8 cellular contexts compared by ENCODE assay signal in the genomic region with DNA sequence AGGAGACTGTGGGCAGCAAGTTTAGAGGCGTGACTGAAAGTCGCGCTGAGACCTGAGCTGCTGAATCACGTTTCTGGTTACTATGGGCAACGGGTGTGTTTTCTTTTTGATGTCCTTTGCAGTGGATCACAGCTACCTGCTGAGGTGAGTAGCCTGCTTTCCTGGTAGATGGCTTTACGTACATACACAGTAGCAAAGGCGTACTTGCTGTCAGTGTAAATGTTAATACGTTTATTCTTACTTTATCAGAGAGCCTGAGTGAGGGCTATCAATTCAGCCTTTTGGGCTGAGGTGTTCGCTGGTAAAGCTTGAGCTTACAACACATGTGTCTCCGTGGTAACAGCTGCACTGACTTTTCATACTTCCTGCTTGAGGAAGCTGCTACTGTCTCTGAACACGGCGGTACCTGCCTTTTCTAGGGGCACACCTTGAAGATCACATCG.
DNase-seq lines count a peak whose midpoint lies in the region; ATAC-seq, FAIRE-seq and TF ChIP-seq lines count a peak whose summit lies in the region.
"Not testable (repeated sequence)": the region's sequence is repeated elsewhere in the genome, so short reads cannot be mapped to it uniquely, and the experiment has no call there.

No MANE protein-coding gene starts in this region.

- ATAC-seq in T-cell (replicated peaks in 1 of 4): peak in 1 of 4 experiments; percentile 61
- not testable (repeated sequence) for ATAC-seq in K562

- not testable (repeated sequence) for H2AK5ac ChIP-seq in trophoblast cell (ENCODE audit: low read length)

- H2BK5ac ChIP-seq in trophoblast cell (ENCODE audit: low read depth, low read length, poor library complexity): not testable (repeated sequence)

- not testable (repeated sequence) for H3K79me2 ChIP-seq in K562 (ENCODE audit: control insufficient read depth, insufficient read depth, low read length); trophoblast cell (ENCODE audit: control insufficient read depth, insufficient read depth, low read length, poor library complexity)

- H2BK12ac ChIP-seq in trophoblast cell (ENCODE audit: low read length): not testable (repeated sequence)

- peak overlapping the region; percentile 43 to 71 (median 59) for H3K4me3 Mint-ChIP-seq in T-cell
- peak overlapping the region in 1 of 5 donors; percentile 5 for H3K4me3 Mint-ChIP-seq in immature natural killer cell

- not testable (repeated sequence) for H3K18ac ChIP-seq in trophoblast cell (ENCODE audit: low read length)

- not testable (repeated sequence) for H4K20me1 ChIP-seq in K562 (replicated peaks; ENCODE audit: control insufficient read depth, insufficient read depth, low read length)

- in situ Hi-C loops in K562 (cut with MboI): not testable (repeated sequence)

- POLR2A ChIA-PET in T-cell (lab: Charles Lee): interaction anchor here (0.6 to 0.8 kb wide), 3 partner anchors 102 to 406 kb away, joined by 3 to 4 read pairs (median 3); no protein-coding TSS in a partner anchor
- POLR2A ChIA-PET in K562 (lab: Yijun Ruan, JAX): interaction anchor here (1.2 kb wide), 1 partner anchor 12 kb away, joined by 6 read pairs; no protein-coding TSS in a partner anchor

- not testable (repeated sequence) for H4K91ac ChIP-seq in trophoblast cell (ENCODE audit: low read depth, low read length)

- H3K9ac ChIP-seq in K562 (ENCODE audit: insufficient read depth in 1 of 2, low read depth in 2 of 2, low read length in 2 of 2); trophoblast cell (ENCODE audit: low read length): not testable (repeated sequence)

- not testable (repeated sequence) for H4K12ac ChIP-seq in trophoblast cell (ENCODE audit: low read depth, low read length)

- not testable (repeated sequence) for TF ChIP-seq EP300 in K562 (IDR thresholded peaks at IDR 0.05; ENCODE audit: low read length)

- CTCF ChIA-PET in T-cell (lab: Charles Lee); K562 (lab: Yijun Ruan, JAX; ENCODE audit: low intra/inter-chr PET ratio): not testable (repeated sequence)

- not testable (repeated sequence) for TF ChIP-seq CTCF in K562 (IDR thresholded peaks at IDR 0.05 in 2 of 3, conservative IDR thresholded peaks at IDR 0.05 in 1 of 3; ENCODE audit: insufficient read depth in 2 of 3, low read depth in 1 of 3, low read length in 3 of 3)

- H3K9me3 Mint-ChIP-seq in T-cell, immature natural killer cell: not testable (repeated sequence)

- not testable (repeated sequence) for H4K8ac ChIP-seq in trophoblast cell (ENCODE audit: low read depth, low read length)

- not testable (repeated sequence) for BruUV-seq in K562 (replicated peaks; lab: Mats Ljungman, UMichigan)

- WGBS in K562 (ENCODE audit: insufficient coverage, low coverage, missing lambda C conversion rate): 23% methylated on average over 13 of the region's 13 CpGs
- no CpG with 5 or more reads among the region's 13 CpGs for WGBS in trophoblast cell (ENCODE audit: extremely low coverage, insufficient coverage, insufficient read length)

- intact Hi-C loops in K562 (cut with micrococcal nuclease): loop anchor here (10.0 kb wide), 2 partner anchors 54 to 194 kb away; partner anchors contain the start of gene C1GALT1

- H3K9me1 ChIP-seq in K562 (ENCODE audit: control insufficient read depth, insufficient read depth, low read length): not testable (repeated sequence)

- peaks cover 15 to 16% (median 16%) of the 10 kb centered on the region in 3 donors for H3K4me1 Mint-ChIP-seq in T-cell
- not testable (repeated sequence) for H3K4me1 Mint-ChIP-seq in immature natural killer cell

- not testable (repeated sequence) for TF ChIP-seq RAD21 in K562 (CRISPR knock-in tag; conservative IDR thresholded peaks at IDR 0.05 in 1 of 2, IDR thresholded peaks at IDR 0.05 in 1 of 2)

- not testable (repeated sequence) for H3K79me1 ChIP-seq in trophoblast cell (ENCODE audit: low read length)

- peak overlapping the region; percentile 88 for H2AFZ ChIP-seq in K562 (ENCODE audit: low read depth, low read length)
- not testable (repeated sequence) for H2AFZ ChIP-seq in trophoblast cell (ENCODE audit: insufficient read depth, low read length, poor library complexity)

- peak overlapping the region; percentile 19; the same call in 1 of the 3 replicates for H3K27ac ChIP-seq in K562 (ENCODE audit: extremely low read depth, low read depth, low read length)
- H3K27ac ChIP-seq in trophoblast cell (ENCODE audit: low read depth, low read length): not testable (repeated sequence)

- not testable (repeated sequence) for H3K23ac ChIP-seq in trophoblast cell (ENCODE audit: low read length)

- not testable (repeated sequence) for H3K9me3 ChIP-seq in K562 (replicated peaks; ENCODE audit: control insufficient read depth, insufficient read depth, low read depth, low read length); trophoblast cell (ENCODE audit: insufficient read depth, low read depth, low read length)

- H3K4me1 ChIP-seq in K562 (replicated peaks in 1 of 2; ENCODE audit: control insufficient read depth in 2 of 2, insufficient read depth in 2 of 2, low read length in 2 of 2): peaks cover 3 to 15% of the 10 kb centered on the region in 2 experiments; a peak in 4 of 5 replicates
- H3K4me1 ChIP-seq in trophoblast cell (ENCODE audit: control insufficient read depth in 1 of 2, insufficient read depth in 2 of 2, low read length in 2 of 2): not testable (repeated sequence)

- not testable (repeated sequence) for H2BK120ac ChIP-seq in trophoblast cell (ENCODE audit: insufficient read depth, low read length, poor library complexity)

- H3K14ac ChIP-seq in trophoblast cell (ENCODE audit: low read length): not testable (repeated sequence)

- H3K27me3 ChIP-seq in K562 (ENCODE audit: control insufficient read depth in 2 of 2, insufficient read depth in 2 of 2, low read length in 2 of 2); trophoblast cell (ENCODE audit: insufficient read depth, low read length): not testable (repeated sequence)

- H3K4me2 ChIP-seq in K562 (ENCODE audit: insufficient read depth, low read length): peak overlapping the region; percentile 54
- peak overlapping the region; percentile 30 for H3K4me2 ChIP-seq in trophoblast cell (ENCODE audit: low read length)

- not testable (repeated sequence) for H3K4me3 ChIP-seq in K562; trophoblast cell (ENCODE audit: low read depth, low read length)

- TF ChIP-seq POLR2A in K562 (conservative IDR thresholded peaks at IDR 0.05): not testable (repeated sequence)

- H3K36me3 Mint-ChIP-seq in T-cell, immature natural killer cell: not testable (repeated sequence)

- not testable (repeated sequence) for H3K36me3 ChIP-seq in K562 (ENCODE audit: control insufficient read depth, insufficient read depth, low read length); trophoblast cell (ENCODE audit: control insufficient read depth in 1 of 2, insufficient read depth in 2 of 2, low read length in 2 of 2)

- H3K27me3 Mint-ChIP-seq in T-cell; immature natural killer cell (ENCODE audit: low read depth in 3 of 3): not testable (repeated sequence)

- FAIRE-seq in K562 (lab: Jason Lieb, UNC): not testable (repeated sequence)

- DNase-seq in DMS153 treated with DMSO at 0.1 percent for 48 hours (lab: John Stamatoyannopoulos, UW; ENCODE audit: unreplicated experiment): peak; percentile 28
- DNase-seq in NCI-H2029 treated with DMSO at 0.1 percent for 48 hours (lab: John Stamatoyannopoulos, UW): peak; percentile 1
- DNase-seq in T-cell: peak; percentile 7 to 77 (median 50)
- DNase-seq in activated T-cell treated with anti-CD3 and anti-CD28 coated beads for 1 hour (ENCODE audit: low read depth): peak; percentile 30
- peak; percentile 26 to 77 (median 34) for DNase-seq in K562 (ENCODE audit: extremely low read depth in 1 of 4, low spot score in 3 of 4)
- peak in 2 of 3 donors; percentile 6 to 35 for DNase-seq in immature natural killer cell
- peak; percentile 82 to 92 for DNase-seq in trophoblast cell
- DNase-seq in stimulated activated CD8-positive, alpha-beta memory T cell treated with anti-CD3 and anti-CD28 coated beads, Interleukin-4, amount 100 ng/mL, for 48 hours: peak; percentile 47

- H3K27ac Mint-ChIP-seq in T-cell: peak overlapping the region; percentile 88 to 91
- not testable (repeated sequence) for H3K27ac Mint-ChIP-seq in immature natural killer cell

- H3K4ac ChIP-seq in trophoblast cell (ENCODE audit: low read depth, low read length): not testable (repeated sequence)

TF ChIP-seq in K562, 482 proteins besides CTCF, POLR2A, EP300 and RAD21 (continues in another document):
- TF ChIP-seq MAFG (tag; conservative IDR thresholded peaks at IDR 0.05) (peak; percentile 43; the same call in 1 of the 2 replicates), LCOR (CRISPR knock-in tag; IDR thresholded peaks at IDR 0.05) (peak; percentile 55; the same call in 1 of the 2 replicates), ZNF316 (IDR thresholded peaks at IDR 0.05) (peak; percentile 75), BHLHE40 (IDR thresholded peaks at IDR 0.05; ENCODE audit: low read length) (peak; percentile 82), NRF1 (conservative IDR thresholded peaks at IDR 0.05 in 1 of 2, IDR thresholded peaks at IDR 0.05 in 1 of 2) (0 out of 4 replicates have a peak, but pooled peaks of 1 of the 2 experiments have one; percentile 22), C11orf30 (IDR thresholded peaks at IDR 0.05; ENCODE audit: low read depth) (peak; percentile 81), BMI1 (IDR thresholded peaks at IDR 0.05; ENCODE audit: low read length) (peak; percentile 56; the same call in 1 of the 2 replicates), FOXJ2 (tag; IDR thresholded peaks at IDR 0.05) (peak; percentile 92), NFE2 (IDR thresholded peaks at IDR 0.05; ENCODE audit: low read depth) (peak; percentile 78), FOXK2 (conservative IDR thresholded peaks at IDR 0.05 in 1 of 2, IDR thresholded peaks at IDR 0.05 in 1 of 2; ENCODE audit: low read depth in 2 of 2) (0 out of 4 replicates have a peak, but pooled peaks of 1 of the 2 experiments have one; percentile 0)
- TF ChIP-seq, protein P1, sequence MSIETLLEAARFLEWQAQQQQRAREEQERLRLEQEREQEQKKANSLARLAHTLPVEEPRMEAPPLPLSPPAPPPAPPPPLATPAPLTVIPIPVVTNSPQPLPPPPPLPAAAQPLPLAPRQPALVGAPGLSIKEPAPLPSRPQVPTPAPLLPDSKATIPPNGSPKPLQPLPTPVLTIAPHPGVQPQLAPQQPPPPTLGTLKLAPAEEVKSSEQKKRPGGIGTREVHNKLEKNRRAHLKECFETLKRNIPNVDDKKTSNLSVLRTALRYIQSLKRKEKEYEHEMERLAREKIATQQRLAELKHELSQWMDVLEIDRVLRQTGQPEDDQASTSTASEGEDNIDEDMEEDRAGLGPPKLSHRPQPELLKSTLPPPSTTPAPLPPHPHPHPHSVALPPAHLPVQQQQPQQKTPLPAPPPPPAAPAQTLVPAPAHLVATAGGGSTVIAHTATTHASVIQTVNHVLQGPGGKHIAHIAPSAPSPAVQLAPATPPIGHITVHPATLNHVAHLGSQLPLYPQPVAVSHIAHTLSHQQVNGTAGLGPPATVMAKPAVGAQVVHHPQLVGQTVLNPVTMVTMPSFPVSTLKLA (conservative IDR thresholded peaks at IDR 0.05): peak in 1 of 2 experiments; percentile 44; a peak in 2 of 4 replicates

Comparison
In these comparisons a context has a peak if more than half of its experiments do, and no peak if none do; other contexts are left out.
1. DNase-seq: peak in every context shown above with its lines; median percentile 87 in trophoblast cell; 50 in T-cell; 47 in stimulated activated CD8-positive, alpha-beta memory T cell treated with anti-CD3 and anti-CD28 coated beads, Interleukin-4, amount 100 ng/mL, for 48 hours; 34 in K562; 30 in activated T-cell treated with anti-CD3 and anti-CD28 coated beads for 1 hour; 28 in DMS153 treated with DMSO at 0.1 percent for 48 hours; 20 in immature natural killer cell; 1 in NCI-H2029 treated with DMSO at 0.1 percent for 48 hours.